In genomic region chr12:31742891-31743290, GRCh38 we compare ENCODE assay signal across 10 cellular contexts. TPM values are rescaled to one million over a fixed set of nuclear protein-coding genes. Genes with fewer than 3 reads are reported as not detected.
A peak's percentile ranks its signal among the peaks of the same experiment; 100 is the strongest.
DNase-seq lines count a peak whose midpoint lies in the region; ATAC-seq and TF ChIP-seq lines count a peak whose summit lies in the region.
"Had no signal": no experiment of that assay in that cellular context is flagged by ENCODE, and none has a peak within 500 bp of the region (broad histone marks: within the 10 kb centered on the region; RNA-seq: fewer than 3 reads in every experiment).

No MANE protein-coding gene starts in this region.

- H3K4me3 ChIP-seq in HL-60 (replicated peaks; ENCODE audit: insufficient read depth, low read length) (no peak overlapping the region), vagina (no peak overlapping the region)

- H3K27ac ChIP-seq in HL-60 (replicated peaks) (peak overlapping the region; percentile 1; the same call in 1 of the 2 replicates), vagina (no peak overlapping the region)

- no peak for TF ChIP-seq POLR2A in vagina (IDR thresholded peaks at IDR 0.05)

- no peaks in the 10 kb centered on the region for H3K36me3 ChIP-seq in vagina

- H3K4me1 ChIP-seq in vagina: peaks cover 24% of the 10 kb centered on the region

- no peaks in the 10 kb centered on the region for H3K27me3 ChIP-seq in HL-60 (ENCODE audit: insufficient read depth, poor library complexity, severe bottlenecking)
- H3K27me3 ChIP-seq in vagina: no peaks in the 10 kb centered on the region

- DNase-seq in CD1c-positive myeloid dendritic cell (ENCODE audit: extremely low spot score) (peak; percentile 74), HL-60 (ENCODE audit: low read depth in 1 of 2, low spot score in 1 of 2) (peak; percentile 38 to 79), OCI-M1 (lab: John Stamatoyannopoulos, UW) (peak; percentile 47), medulla oblongata (ENCODE audit: extremely low spot score) (peak; percentile 33), occipital lobe (lab: John Stamatoyannopoulos, UW) (no peak), EL (no peak), vagina (ENCODE audit: extremely low spot score in 2 of 2) (no peak)
- DNase-seq: activated naive CD8-positive, alpha-beta T cell treated with anti-CD3 and anti-CD28 coated beads for 36 hours; posterior cingulate gyrus had no signal

- no peaks in the 10 kb centered on the region for H3K9me3 ChIP-seq in vagina

- no peak for ATAC-seq in HG02938 (IDR thresholded peaks at IDR 0.05; ENCODE audit: unreplicated experiment)

- intact Hi-C loops in vagina (cut with DNase I): no loop called here

- TF ChIP-seq CTCF in HL-60 (IDR thresholded peaks at IDR 0.05; ENCODE audit: insufficient read depth, low read length) (no peak), vagina (IDR thresholded peaks at IDR 0.05) (no peak)

RNA-seq across cellular contexts. Expression of gene AMN1, which starts 14.1 kb away (rescaled TPM):
- total RNA-seq in occipital lobe: 94.1 TPM
- total RNA-seq in vagina: 5.9 TPM

Comparison
In these comparisons a context has a peak if more than half of its experiments do, and no peak if none do; other contexts are left out.
1. DNase-seq: peak in CD1c-positive myeloid dendritic cell (single experiment), HL-60 (2 of 2), OCI-M1 (single experiment) and medulla oblongata (single experiment); none in occipital lobe (single experiment), EL (single experiment) and vagina (0 of 2).
2. RNA of gene AMN1, which starts 14.1 kb away (total RNA-seq): 94.1 TPM in occipital lobe (single experiment); 5.9 TPM in vagina (single experiment); every median in the first group is over 10 times any median in the second.